Comparison of ENCODE assay signal across 10 cellular contexts in genomic region chr17:43719578-43719977, GRCh38. TPM values are rescaled to one million over a fixed set of nuclear protein-coding genes. Genes with fewer than 3 reads are reported as not detected.
DNase-seq lines count a peak whose midpoint lies in the region; ATAC-seq lines count a peak whose summit lies in the region.
"Had no signal": no experiment of that assay in that cellular context is flagged by ENCODE, and none has a peak within 500 bp of the region (broad histone marks: within the 10 kb centered on the region; RNA-seq: fewer than 3 reads in every experiment).

No MANE protein-coding gene starts in this region.

- no peak overlapping the region for H3K27ac ChIP-seq in Karpas-422 (ENCODE audit: low read length)

- no peak overlapping the region for H3K4me2 ChIP-seq in Karpas-422 (ENCODE audit: low read depth, low read length, poor library complexity, severe bottlenecking)

- peak overlapping the region; percentile 93 for H3K4me3 Mint-ChIP-seq in activated naive CD8-positive, alpha-beta T cell treated with anti-CD3 and anti-CD28 coated beads, Interleukin-2, amount 10 ng/mL, durations not matched to agents 7 days and 5 days
- peak overlapping the region; percentile 87 for H3K4me3 Mint-ChIP-seq in natural killer cell treated with Interleukin-12 subunit alpha and Interleukin-12 subunit beta and Interleukin-15 and Interleukin-18, amount 100 ng/mL, for 72 hours

- no peaks in the 10 kb centered on the region for H3K9me2 ChIP-seq in Karpas-422 (replicated peaks; ENCODE audit: insufficient read depth, low read length)

- no peak overlapping the region for H3K4me3 ChIP-seq in Karpas-422 (ENCODE audit: low read length)

- H3K36me3 Mint-ChIP-seq in activated naive CD8-positive, alpha-beta T cell treated with anti-CD3 and anti-CD28 coated beads, Interleukin-2, amount 10 ng/mL, durations not matched to agents 7 days and 5 days = no peaks in the 10 kb centered on the region
- no peaks in the 10 kb centered on the region for H3K36me3 Mint-ChIP-seq in natural killer cell treated with Interleukin-12 subunit alpha and Interleukin-12 subunit beta and Interleukin-15 and Interleukin-18, amount 100 ng/mL, for 72 hours

- H3K4me1 Mint-ChIP-seq in activated naive CD8-positive, alpha-beta T cell treated with anti-CD3 and anti-CD28 coated beads, Interleukin-2, amount 10 ng/mL, durations not matched to agents 7 days and 5 days = peaks cover 10% of the 10 kb centered on the region
- peaks cover 15 to 17% of the 10 kb centered on the region in 2 donors for H3K4me1 Mint-ChIP-seq in natural killer cell treated with Interleukin-12 subunit alpha and Interleukin-12 subunit beta and Interleukin-15 and Interleukin-18, amount 100 ng/mL, for 72 hours (ENCODE audit: low read depth in 2 of 2)

- H3K27me3 ChIP-seq in Karpas-422 (ENCODE audit: low read length) = no peaks in the 10 kb centered on the region

- no peaks in the 10 kb centered on the region for H3K9me3 Mint-ChIP-seq in activated naive CD8-positive, alpha-beta T cell treated with anti-CD3 and anti-CD28 coated beads, Interleukin-2, amount 10 ng/mL, durations not matched to agents 7 days and 5 days
- H3K9me3 Mint-ChIP-seq in natural killer cell treated with Interleukin-12 subunit alpha and Interleukin-12 subunit beta and Interleukin-15 and Interleukin-18, amount 100 ng/mL, for 72 hours = no peaks in the 10 kb centered on the region

- peak overlapping the region; percentile 98 for H3K27ac Mint-ChIP-seq in activated naive CD8-positive, alpha-beta T cell treated with anti-CD3 and anti-CD28 coated beads, Interleukin-2, amount 10 ng/mL, durations not matched to agents 7 days and 5 days
- peak overlapping the region; percentile 64 to 80 for H3K27ac Mint-ChIP-seq in natural killer cell treated with Interleukin-12 subunit alpha and Interleukin-12 subunit beta and Interleukin-15 and Interleukin-18, amount 100 ng/mL, for 72 hours

- no peak overlapping the region for H2AFZ ChIP-seq in Karpas-422 (ENCODE audit: low read length)

- H3K79me2 ChIP-seq in Karpas-422 (ENCODE audit: low read length) = no peaks in the 10 kb centered on the region

- no peak for ATAC-seq in activated naive CD8-positive, alpha-beta T cell treated with anti-CD3 and anti-CD28 coated beads, Interleukin-2, amount 10 ng/mL, durations not matched to agents 7 days and 5 days (ENCODE audit: low read depth)
- no peak for ATAC-seq in natural killer cell treated with Interleukin-12 subunit alpha and Interleukin-12 subunit beta and Interleukin-15 and Interleukin-18, amount 100 ng/mL, for 72 hours
- ATAC-seq in GM19467 (IDR thresholded peaks at IDR 0.05; ENCODE audit: unreplicated experiment) (no peak), HG03520 (IDR thresholded peaks at IDR 0.05; ENCODE audit: unreplicated experiment) (no peak)

- POLR2A ChIA-PET in activated naive CD8-positive, alpha-beta T cell treated with anti-CD3 and anti-CD28 coated beads, Interleukin-2, amount 10 ng/mL, durations not matched to agents 7 days and 5 days (lab: Charles Lee) = interaction anchor here (0.8 to 0.9 kb wide), 3 partner anchors 11 to 18 kb away, joined by 3 read pairs; no protein-coding TSS in a partner anchor

- no peaks in the 10 kb centered on the region for H3K36me3 ChIP-seq in Karpas-422 (ENCODE audit: insufficient read depth, low read length)

- H3K4me1 ChIP-seq in Karpas-422 (ENCODE audit: low read length) = peaks cover 14% of the 10 kb centered on the region

- no peak overlapping the region for H3K9ac ChIP-seq in Karpas-422 (ENCODE audit: low read length)

- no peaks in the 10 kb centered on the region for H3K9me3 ChIP-seq in Karpas-422 (ENCODE audit: low read length)

- no peaks in the 10 kb centered on the region for H4K20me1 ChIP-seq in Karpas-422 (ENCODE audit: insufficient read depth, low read depth, low read length)

- peaks cover 28% of the 10 kb centered on the region for H3K27me3 Mint-ChIP-seq in activated naive CD8-positive, alpha-beta T cell treated with anti-CD3 and anti-CD28 coated beads, Interleukin-2, amount 10 ng/mL, durations not matched to agents 7 days and 5 days
- H3K27me3 Mint-ChIP-seq in natural killer cell treated with Interleukin-12 subunit alpha and Interleukin-12 subunit beta and Interleukin-15 and Interleukin-18, amount 100 ng/mL, for 72 hours = peaks cover 27 to 37% of the 10 kb centered on the region in 2 donors

- DNase-seq in CD1c-positive myeloid dendritic cell (ENCODE audit: extremely low spot score) (peak; percentile 54), Karpas-422 (peak; percentile 52), KG1 (lab: John Stamatoyannopoulos, UW) (no peak), middle frontal gyrus (ENCODE audit: extremely low spot score, low spot score) (no peak)
- no peak for DNase-seq in activated naive CD8-positive, alpha-beta T cell treated with anti-CD3 and anti-CD28 coated beads, Interleukin-2, amount 10 ng/mL, durations not matched to agents 7 days and 5 days
- DNase-seq in natural killer cell treated with Interleukin-12 subunit alpha and Interleukin-12 subunit beta and Interleukin-15 and Interleukin-18, amount 100 ng/mL, for 72 hours (ENCODE audit: low spot score) = no peak
- DNase-seq: DMS 273 treated with DMSO at 0.1 percent for 48 hours had no signal

RNA-seq across cellular contexts. Expression of gene SOST, which starts 39.0 kb away (rescaled TPM):
- total RNA-seq in Karpas-422 (2014; rRNA removed; shearing (Covaris generic); ENCODE audit: low replicate concordance) = not detected in 2 replicates
- total RNA-seq in activated naive CD8-positive, alpha-beta T cell treated with anti-CD3 and anti-CD28 coated beads, Interleukin-2, amount 10 ng/mL, durations not matched to agents 7 days and 5 days = not detected
- not detected for total RNA-seq in natural killer cell treated with Interleukin-12 subunit alpha and Interleukin-12 subunit beta and Interleukin-15 and Interleukin-18, amount 100 ng/mL, for 72 hours
- total RNA-seq: LHCN-M2 had no signal

RNA-seq across cellular contexts. Expression of gene MEOX1, which starts 57.9 kb away (rescaled TPM):
- total RNA-seq in Karpas-422 (2014; rRNA removed; shearing (Covaris generic); ENCODE audit: low replicate concordance) = not detected in 2 replicates
- total RNA-seq in activated naive CD8-positive, alpha-beta T cell treated with anti-CD3 and anti-CD28 coated beads, Interleukin-2, amount 10 ng/mL, durations not matched to agents 7 days and 5 days = 1 to 10 TPM; 5.2 TPM
- total RNA-seq in natural killer cell treated with Interleukin-12 subunit alpha and Interleukin-12 subunit beta and Interleukin-15 and Interleukin-18, amount 100 ng/mL, for 72 hours = not detected
- total RNA-seq: LHCN-M2 had no signal

RNA-seq across cellular contexts. Expression of gene DUSP3, which starts 59.2 kb away (rescaled TPM):
- 7.9 and 9.5 TPM in 2 replicates for total RNA-seq in Karpas-422 (2014; rRNA removed; shearing (Covaris generic); ENCODE audit: low replicate concordance)
- total RNA-seq in activated naive CD8-positive, alpha-beta T cell treated with anti-CD3 and anti-CD28 coated beads, Interleukin-2, amount 10 ng/mL, durations not matched to agents 7 days and 5 days = 10 to 100 TPM; 15.5 to 15.7 TPM
- total RNA-seq in natural killer cell treated with Interleukin-12 subunit alpha and Interleukin-12 subunit beta and Interleukin-15 and Interleukin-18, amount 100 ng/mL, for 72 hours = 10 to 100 TPM in 1 of 2 donors, 1 to 10 TPM in 1; 7.0 to 12.0 TPM

Comparison
In these comparisons a context has a peak if more than half of its experiments do, and no peak if none do; other contexts are left out.
1. DNase-seq: peak in CD1c-positive myeloid dendritic cell (single experiment) and Karpas-422 (single experiment); none in activated naive CD8-positive, alpha-beta T cell treated with anti-CD3 and anti-CD28 coated beads, Interleukin-2, amount 10 ng/mL, durations not matched to agents 7 days and 5 days (single experiment), natural killer cell treated with Interleukin-12 subunit alpha and Interleukin-12 subunit beta and Interleukin-15 and Interleukin-18, amount 100 ng/mL, for 72 hours (single experiment), KG1 (single experiment) and middle frontal gyrus (single experiment).